Comparison of ENCODE assay signal across 27 cellular contexts in genomic region chr10:85036661-85037060, GRCh38.
"Had no signal": no experiment of that assay in that cellular context is flagged by ENCODE, and none has a peak within 500 bp of the region (broad histone marks: within the 10 kb centered on the region; RNA-seq: fewer than 3 reads in every experiment).

No MANE protein-coding gene starts in this region.

- H3K9me3 ChIP-seq: neutrophil had no signal

- H3K4me1 ChIP-seq: left ventricle myocardium inferior, neural progenitor cell, parathyroid adenoma, psoas muscle, right atrium auricular region, suprapubic skin, tibial nerve, uterus had no signal

- H3K27me3 ChIP-seq: neural progenitor cell, neutrophil, right atrium auricular region, suprapubic skin, tibial nerve, uterus had no signal

- DNase-seq: hippocampal formation; kidney glomerular epithelial cell; left colon; left ventricle myocardium inferior; mesendoderm; naive B cell; natural killer cell; nephron progenitor cell; occipital lobe; psoas muscle; stimulated activated CD4-positive, alpha-beta T cell treated with anti-CD3 and anti-CD28 coated beads, Interleukin-12 subunit alpha, Interleukin-12 subunit beta, amount 100 ng/mL, for 4 hours; stimulated activated CD4-positive, alpha-beta T cell treated with anti-CD3 and anti-CD28 coated beads, Interleukin-15, amount 100 ng/mL, for 24 hours; stimulated activated CD4-positive, alpha-beta T cell treated with anti-CD3 and anti-CD28 coated beads, Interleukin-2, amount 100 ng/mL, for 24 hours; stimulated activated CD4-positive, alpha-beta T cell treated with anti-CD3 and anti-CD28 coated beads, Interleukin-4, amount 100 ng/mL, for 1 hour; stimulated activated naive CD4-positive, alpha-beta T cell; uterus had no signal

- H3K36me3 ChIP-seq: left ventricle myocardium inferior, neural progenitor cell, neutrophil, right atrium auricular region, suprapubic skin, thoracic aorta, tibial nerve, uterus had no signal

- H3K4me3 ChIP-seq: left ventricle myocardium inferior, lung, neural progenitor cell, psoas muscle, right atrium auricular region, skin epidermis, suprapubic skin, thoracic aorta, tibial nerve, uterus had no signal

- H3K27ac ChIP-seq: left ventricle myocardium inferior, neural progenitor cell, neutrophil, parathyroid adenoma, psoas muscle, right atrium auricular region, skin epidermis, suprapubic skin, thoracic aorta, tibial nerve, uterus had no signal

- ATAC-seq: left colon; natural killer cell; psoas muscle; sciatic nerve; stimulated activated effector memory CD8-positive, alpha-beta T cell treated with anti-CD3 and anti-CD28 coated beads, Interleukin-12 subunit alpha, Interleukin-12 subunit beta, amount 100 ng/mL, for 72 hours had no signal
